1 cellular context compared by ENCODE assay signal in genomic region chr5:142378737-142379365, GRCh38.
A peak's percentile ranks its signal among the peaks of the same experiment; 100 is the strongest.
TF ChIP-seq lines count a peak whose summit lies in the region.

No MANE protein-coding gene starts in this region.

TF ChIP-seq in GM12878, 131 proteins besides CTCF, POLR2A, EP300 and RAD21 (continued from another document):
- TF ChIP-seq CUX1 (IDR thresholded peaks at IDR 0.05; ENCODE audit: insufficient replicate concordance, low read depth, low read length) (no peak), ZNF622 (IDR thresholded peaks at IDR 0.05) (no peak), IKZF2 (IDR thresholded peaks at IDR 0.05) (peak in 1 of 2 experiments; percentile 26; a peak in 2 of 4 replicates), CHD4 (IDR thresholded peaks at IDR 0.05) (no peak), ZNF24 (IDR thresholded peaks at IDR 0.05) (no peak), HDAC6 (IDR thresholded peaks at IDR 0.05; ENCODE audit: unreplicated experiment) (no peak)
- TF ChIP-seq, protein P1, sequence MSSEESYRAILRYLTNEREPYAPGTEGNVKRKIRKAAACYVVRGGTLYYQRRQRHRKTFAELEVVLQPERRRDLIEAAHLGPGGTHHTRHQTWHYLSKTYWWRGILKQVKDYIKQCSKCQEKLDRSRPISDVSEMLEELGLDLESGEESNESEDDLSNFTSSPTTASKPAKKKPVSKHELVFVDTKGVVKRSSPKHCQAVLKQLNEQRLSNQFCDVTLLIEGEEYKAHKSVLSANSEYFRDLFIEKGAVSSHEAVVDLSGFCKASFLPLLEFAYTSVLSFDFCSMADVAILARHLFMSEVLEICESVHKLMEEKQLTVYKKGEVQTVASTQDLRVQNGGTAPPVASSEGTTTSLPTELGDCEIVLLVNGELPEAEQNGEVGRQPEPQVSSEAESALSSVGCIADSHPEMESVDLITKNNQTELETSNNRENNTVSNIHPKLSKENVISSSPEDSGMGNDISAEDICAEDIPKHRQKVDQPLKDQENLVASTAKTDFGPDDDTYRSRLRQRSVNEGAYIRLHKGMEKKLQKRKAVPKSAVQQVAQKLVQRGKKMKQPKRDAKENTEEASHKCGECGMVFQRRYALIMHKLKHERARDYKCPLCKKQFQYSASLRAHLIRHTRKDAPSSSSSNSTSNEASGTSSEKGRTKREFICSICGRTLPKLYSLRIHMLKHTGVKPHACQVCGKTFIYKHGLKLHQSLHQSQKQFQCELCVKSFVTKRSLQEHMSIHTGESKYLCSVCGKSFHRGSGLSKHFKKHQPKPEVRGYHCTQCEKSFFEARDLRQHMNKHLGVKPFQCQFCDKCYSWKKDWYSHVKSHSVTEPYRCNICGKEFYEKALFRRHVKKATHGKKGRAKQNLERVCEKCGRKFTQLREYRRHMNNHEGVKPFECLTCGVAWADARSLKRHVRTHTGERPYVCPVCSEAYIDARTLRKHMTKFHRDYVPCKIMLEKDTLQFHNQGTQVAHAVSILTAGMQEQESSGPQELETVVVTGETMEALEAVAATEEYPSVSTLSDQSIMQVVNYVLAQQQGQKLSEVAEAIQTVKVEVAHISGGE (CRISPR knock-in tag; IDR thresholded peaks at IDR 0.05) = no peak
- TF ChIP-seq, protein P2, sequence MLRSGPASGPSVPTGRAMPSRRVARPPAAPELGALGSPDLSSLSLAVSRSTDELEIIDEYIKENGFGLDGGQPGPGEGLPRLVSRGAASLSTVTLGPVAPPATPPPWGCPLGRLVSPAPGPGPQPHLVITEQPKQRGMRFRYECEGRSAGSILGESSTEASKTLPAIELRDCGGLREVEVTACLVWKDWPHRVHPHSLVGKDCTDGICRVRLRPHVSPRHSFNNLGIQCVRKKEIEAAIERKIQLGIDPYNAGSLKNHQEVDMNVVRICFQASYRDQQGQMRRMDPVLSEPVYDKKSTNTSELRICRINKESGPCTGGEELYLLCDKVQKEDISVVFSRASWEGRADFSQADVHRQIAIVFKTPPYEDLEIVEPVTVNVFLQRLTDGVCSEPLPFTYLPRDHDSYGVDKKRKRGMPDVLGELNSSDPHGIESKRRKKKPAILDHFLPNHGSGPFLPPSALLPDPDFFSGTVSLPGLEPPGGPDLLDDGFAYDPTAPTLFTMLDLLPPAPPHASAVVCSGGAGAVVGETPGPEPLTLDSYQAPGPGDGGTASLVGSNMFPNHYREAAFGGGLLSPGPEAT (IDR thresholded peaks at IDR 0.05; ENCODE audit: low read depth) = 0 out of 2 replicates have a peak, but pooled peaks have one; percentile 16
